Comparison of ENCODE assay signal across 9 cellular contexts in genomic region chr2:238098854-238099708, GRCh38. TPM values are rescaled to one million over a fixed set of nuclear protein-coding genes. Genes with fewer than 3 reads are reported as not detected.
DNase-seq lines count a peak whose midpoint lies in the region; ATAC-seq and TF ChIP-seq lines count a peak whose summit lies in the region.
"Had no signal": no experiment of that assay in that cellular context is flagged by ENCODE, and none has a peak within 500 bp of the region (broad histone marks: within the 10 kb centered on the region; RNA-seq: fewer than 3 reads in every experiment).

No MANE protein-coding gene starts in this region.

- TF ChIP-seq RAD21 in liver (IDR thresholded peaks at IDR 0.05), result no peak

- no peaks in the 10 kb centered on the region for H3K36me3 ChIP-seq in WERI-Rb-1
- peaks cover 0 to 6% (median 0%) of the 10 kb centered on the region in 4 donors for H3K36me3 ChIP-seq in liver (ENCODE audit: control insufficient read depth in 4 of 4, insufficient read depth in 3 of 4, low read depth in 1 of 4, low read length in 3 of 4)
- H3K36me3 ChIP-seq in breast epithelium, result no peaks in the 10 kb centered on the region

- intact Hi-C loops in breast epithelium (cut with DNase I; ENCODE audit: low total_unique reads), result no loop called here

- no peaks in the 10 kb centered on the region for H3K9me3 ChIP-seq in WERI-Rb-1 (ENCODE audit: severe bottlenecking)
- H3K9me3 ChIP-seq in liver (ENCODE audit: control insufficient read depth in 4 of 4, low read length in 3 of 4), result no peaks in the 10 kb centered on the region
- no peaks in the 10 kb centered on the region for H3K9me3 ChIP-seq in breast epithelium

- TF ChIP-seq CTCF in C4-2B (conservative IDR thresholded peaks at IDR 0.05), result no peak
- no peak for TF ChIP-seq CTCF in WERI-Rb-1 (IDR thresholded peaks at IDR 0.05; ENCODE audit: low read depth, low read length)
- TF ChIP-seq CTCF in liver (IDR thresholded peaks at IDR 0.05; ENCODE audit: low read depth, low read length, missing input control), result no peak
- no peak for TF ChIP-seq CTCF in breast epithelium (IDR thresholded peaks at IDR 0.05)

- TF ChIP-seq POLR2A in breast epithelium (IDR thresholded peaks at IDR 0.05), result no peak

- H3K27me3 ChIP-seq in WERI-Rb-1 (ENCODE audit: insufficient read depth, low read depth, severe bottlenecking), result no peaks in the 10 kb centered on the region
- no peaks in the 10 kb centered on the region for H3K27me3 ChIP-seq in liver (ENCODE audit: control insufficient read depth in 4 of 4, insufficient read depth in 4 of 4, low read length in 3 of 4)
- H3K27me3 ChIP-seq in breast epithelium, result no peaks in the 10 kb centered on the region

- H3K27ac ChIP-seq in C4-2B (peak overlapping the region; percentile 64), WERI-Rb-1 (peak overlapping the region; percentile 54), liver (ENCODE audit: low read depth in 1 of 2, low read length in 2 of 2) (peak overlapping the region; percentile 44 to 75), breast epithelium (no peak overlapping the region)

- ATAC-seq in GM21717 (IDR thresholded peaks at IDR 0.05; ENCODE audit: unreplicated experiment) (peak; percentile 9), HG03045 (IDR thresholded peaks at IDR 0.05; ENCODE audit: unreplicated experiment) (no peak), HG02610 (IDR thresholded peaks at IDR 0.05; ENCODE audit: unreplicated experiment) (no peak)

- H3K4me3 ChIP-seq in WERI-Rb-1 (ENCODE audit: low read depth, low read length) (no peak overlapping the region), liver (ENCODE audit: low read depth in 1 of 3, low read length in 3 of 3) (no peak overlapping the region), breast epithelium (no peak overlapping the region)

- H3K4me1 ChIP-seq in liver (ENCODE audit: control insufficient read depth in 4 of 4, insufficient read depth in 4 of 4, low read length in 3 of 4) (peaks cover 2 to 8% (median 5%) of the 10 kb centered on the region in 4 donors), breast epithelium (no peaks in the 10 kb centered on the region)

- 68% methylated on average over 17 of the region's 17 CpGs for WGBS in liver

- H3K9ac ChIP-seq in liver (ENCODE audit: low read depth in 1 of 2, low read length in 2 of 2), result peak overlapping the region in 1 of 2 donors; percentile 22

- DNase-seq in WERI-Rb-1, result no peak
- DNase-seq in Ammon's horn (ENCODE audit: low spot score), result no peak
- DNase-seq in breast epithelium (ENCODE audit: low spot score in 2 of 2), result no peak

TF ChIP-seq in liver, 16 proteins besides CTCF, POLR2A, EP300 and RAD21:
- no peak for TF ChIP-seq GABPA (IDR thresholded peaks at IDR 0.05 in 1 of 2, conservative IDR thresholded peaks at IDR 0.05 in 1 of 2)
- TF ChIP-seq REST (IDR thresholded peaks at IDR 0.05), result no peak
- TF ChIP-seq EGR1 (IDR thresholded peaks at IDR 0.05; ENCODE audit: low read depth in 2 of 2), result no peak
- no peak for TF ChIP-seq RXRA (IDR thresholded peaks at IDR 0.05)
- no peak for TF ChIP-seq NR2F2 (IDR thresholded peaks at IDR 0.05)
- TF ChIP-seq FOXA2 (IDR thresholded peaks at IDR 0.05), result no peak
- TF ChIP-seq MAX (IDR thresholded peaks at IDR 0.05), result no peak
- TF ChIP-seq FOXA1 (IDR thresholded peaks at IDR 0.05), result no peak
- TF ChIP-seq JUND (IDR thresholded peaks at IDR 0.05), result no peak
- no peak for TF ChIP-seq YY1 (IDR thresholded peaks at IDR 0.05)
- TF ChIP-seq HNF4G (IDR thresholded peaks at IDR 0.05), result no peak

RNA-seq across cellular contexts. Expression of gene ESPNL, which starts 1.1 kb away (rescaled TPM):
- under 1 TPM; 0.42 to 0.59 TPM for total RNA-seq in liver
- under 1 TPM; 0.08 to 0.28 TPM for polyA plus RNA-seq in liver
- 1 to 10 TPM in 1 of 3 donors, under 1 TPM in 2; 0.15 to 1.3 (median 0.64) TPM for total RNA-seq in breast epithelium

RNA-seq across cellular contexts. Expression of gene SCLY, which starts 38.3 kb away (rescaled TPM):
- total RNA-seq in liver, result 10 to 100 TPM; 23.5 to 39.2 TPM
- polyA plus RNA-seq in liver, result 10 to 100 TPM; 21.6 to 26.6 TPM
- 10 to 100 TPM; 11.2 to 16.7 (median 12.1) TPM for total RNA-seq in breast epithelium

RNA-seq across cellular contexts. Expression of gene KLHL30, which starts 39.4 kb away (rescaled TPM):
- total RNA-seq in liver, result under 1 TPM in 1 of 2 donors, not detected in 1; 0.08 TPM
- polyA plus RNA-seq in liver, result under 1 TPM in 1 of 2 donors, not detected in 1; 0.05 TPM
- under 1 TPM; 0.15 to 0.98 (median 0.32) TPM for total RNA-seq in breast epithelium
- total RNA-seq: HT1080 had no signal

RNA-seq across cellular contexts. Expression of gene ERFE, which starts 59.7 kb away (rescaled TPM):
- total RNA-seq in liver (10 to 100 TPM in 1 of 2 donors, not detected in 1; 14.0 TPM), breast epithelium (under 1 TPM in 2 of 3 donors, not detected in 1; 0.48 to 0.98 TPM)
- polyA plus RNA-seq in liver, result under 1 TPM in 1 of 2 donors, not detected in 1; 0.17 TPM

Comparison
In these comparisons a context has a peak if more than half of its experiments do, and no peak if none do; other contexts are left out.
1. H3K27ac ChIP-seq: peak in C4-2B (single experiment), WERI-Rb-1 (single experiment) and liver (2 of 2); none in breast epithelium (0 of 2).